ENCODE assay signal across 9 cellular contexts in genomic region chr15:60373745-60374144, GRCh38. TPM values are rescaled to one million over a fixed set of nuclear protein-coding genes. Genes with fewer than 3 reads are reported as not detected.
DNase-seq lines count a peak whose midpoint lies in the region; ATAC-seq and TF ChIP-seq lines count a peak whose summit lies in the region.
"Had no signal": no experiment of that assay in that cellular context is flagged by ENCODE, and none has a peak within 500 bp of the region (broad histone marks: within the 10 kb centered on the region; RNA-seq: fewer than 3 reads in every experiment).

No MANE protein-coding gene starts in this region.

- no peak overlapping the region for H3K4me3 ChIP-seq in HUES6 (ENCODE audit: low read depth, low read length)
- no peak overlapping the region for H3K4me3 ChIP-seq in ascending aorta
- peak overlapping the region in 1 of 5 donors; percentile 13 for H3K4me3 ChIP-seq in subcutaneous abdominal adipose tissue (ENCODE audit: low read depth in 1 of 5, low read length in 5 of 5)

- H3K9ac ChIP-seq in HUES6 (ENCODE audit: low read length) (peak overlapping the region; percentile 65), subcutaneous abdominal adipose tissue (ENCODE audit: low read length in 5 of 5) (peak overlapping the region in 3 of 5 donors; percentile 16 to 49 (median 17))

- H3K4me1 ChIP-seq in HUES6 (ENCODE audit: control insufficient read depth, insufficient read depth, low read length) (peaks cover 28% of the 10 kb centered on the region), ascending aorta (peaks cover 53 to 87% of the 10 kb centered on the region in 2 donors), subcutaneous abdominal adipose tissue (ENCODE audit: control insufficient read depth in 5 of 5, insufficient read depth in 5 of 5, low read length in 5 of 5) (peaks cover 41 to 92% (median 85%) of the 10 kb centered on the region in 5 donors)

- H3K27me3 ChIP-seq in HUES6 (ENCODE audit: control insufficient read depth, insufficient read depth, low read length) = peaks cover 4% of the 10 kb centered on the region; the same call in 1 of the 2 replicates
- H3K27me3 ChIP-seq in ascending aorta = no peaks in the 10 kb centered on the region
- H3K27me3 ChIP-seq in layer of hippocampus (ENCODE audit: control insufficient read depth, insufficient read depth, low read length) = no peaks in the 10 kb centered on the region
- no peaks in the 10 kb centered on the region for H3K27me3 ChIP-seq in subcutaneous abdominal adipose tissue (ENCODE audit: control insufficient read depth in 5 of 5, insufficient read depth in 4 of 5, low read length in 5 of 5)

- DNase-seq in ascending aorta (ENCODE audit: low spot score in 2 of 2) (no peak), NCI-H748 (lab: John Stamatoyannopoulos, UW; ENCODE audit: unreplicated experiment) (no peak)
- DNase-seq: activated CD4-positive, CD25-positive, alpha-beta regulatory T cell treated with anti-CD3 and anti-CD28 coated beads, Interleukin-2, amount 50 U/mL, for 72 hours; NCI-H1048 had no signal

- H3K36me3 ChIP-seq in HUES6 (ENCODE audit: control insufficient read depth, insufficient read depth, low read length) (peaks cover 80% of the 10 kb centered on the region), ascending aorta (peaks cover 20 to 35% of the 10 kb centered on the region in 2 donors), subcutaneous abdominal adipose tissue (ENCODE audit: control insufficient read depth in 5 of 5, insufficient read depth in 5 of 5, low read length in 5 of 5) (peaks cover 25 to 80% (median 57%) of the 10 kb centered on the region in 5 donors)

- intact Hi-C loops in ascending aorta (cut with DNase I) = loop anchor here (1.0 to 2.0 kb wide), 2 partner anchors 13 to 24 kb away; partner anchors contain the start of gene ANXA2

- ATAC-seq in GM21529 (IDR thresholded peaks at IDR 0.05; ENCODE audit: unreplicated experiment) (no peak), HG02884 (IDR thresholded peaks at IDR 0.05; ENCODE audit: unreplicated experiment) (no peak)

- H3K9me3 ChIP-seq in HUES6 (ENCODE audit: control insufficient read depth, insufficient read depth, low read depth, low read length) = no peaks in the 10 kb centered on the region
- H3K9me3 ChIP-seq in ascending aorta = no peaks in the 10 kb centered on the region
- H3K9me3 ChIP-seq in subcutaneous abdominal adipose tissue (ENCODE audit: control insufficient read depth in 5 of 5, low read length in 5 of 5) = no peaks in the 10 kb centered on the region

- no peak for TF ChIP-seq CTCF in ascending aorta (IDR thresholded peaks at IDR 0.05)

- H3K27ac ChIP-seq in HUES6 (ENCODE audit: low read depth, low read length) (no peak overlapping the region), ascending aorta (peak overlapping the region; percentile 90 to 96), layer of hippocampus (ENCODE audit: low read depth, low read length) (peak overlapping the region; percentile 2), subcutaneous abdominal adipose tissue (ENCODE audit: low read depth, low read length) (peak overlapping the region; percentile 93)

RNA-seq across cellular contexts. Expression of gene ANXA2, which starts 24.0 kb away (rescaled TPM):
- 730 TPM for total RNA-seq in ascending aorta
